ENCODE assay signal across 13 cellular contexts in the genomic region with DNA sequence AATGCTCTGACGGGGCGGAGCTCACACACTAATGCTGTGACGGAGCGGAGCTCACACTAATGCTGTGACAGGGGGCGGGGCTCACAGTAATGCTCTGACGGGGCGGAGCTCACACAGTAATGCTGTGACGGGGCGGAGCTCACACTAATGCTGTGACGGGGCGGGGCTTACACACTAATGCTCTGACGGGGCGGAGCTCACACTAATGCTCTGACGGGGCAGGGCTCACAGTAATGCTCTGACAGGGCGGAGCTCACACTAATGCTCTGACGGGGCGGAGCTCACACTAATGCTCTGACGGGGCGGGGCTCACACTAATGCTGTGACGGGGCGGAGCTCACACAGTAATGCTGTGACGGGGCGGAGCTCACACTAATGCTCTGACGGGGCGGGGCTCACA. TPM values are rescaled to one million over a fixed set of nuclear protein-coding genes. Genes with fewer than 3 reads are reported as not detected.
DNase-seq lines count a peak whose midpoint lies in the region; ATAC-seq and TF ChIP-seq lines count a peak whose summit lies in the region.
"Not testable (repeated sequence)": the region's sequence is repeated elsewhere in the genome, so short reads cannot be mapped to it uniquely, and the experiment has no call there.
"Had no signal": no experiment of that assay in that cellular context is flagged by ENCODE, and none has a peak within 500 bp of the region (broad histone marks: within the 10 kb centered on the region; RNA-seq: fewer than 3 reads in every experiment).

No MANE protein-coding gene starts in this region.

- not testable (repeated sequence) for H3K27me3 Mint-ChIP-seq in WTC11 (ENCODE audit: low read depth); brain

- H3K4me3 Mint-ChIP-seq in WTC11, brain: not testable (repeated sequence)

- DNase-seq in WTC11 (ENCODE audit: low spot score), result peak; percentile 3
- DNase-seq in coronary artery (ENCODE audit: low spot score), result peak; percentile 26
- DNase-seq in mesenteric fat pad (ENCODE audit: low spot score), result peak; percentile 4
- peak; percentile 26 for DNase-seq in posterior vena cava (ENCODE audit: low spot score)
- peak; percentile 21 for DNase-seq in upper lobe of right lung

- CTCF ChIA-PET in HEK293 (lab: Yijun Ruan, JAX); WTC11 (lab: Charles Lee): not testable (repeated sequence)

- POLR2A ChIA-PET in HEK293 (lab: Yijun Ruan, JAX), result interaction anchor here (0.7 kb wide), 2 partner anchors 27 to 43 kb away, joined by 4 read pairs; no protein-coding TSS in a partner anchor
- POLR2A ChIA-PET in WTC11 (lab: Charles Lee), result not testable (repeated sequence)

- not testable (repeated sequence) for TF ChIP-seq CTCF in HEK293 (tag by site-specific recombination; IDR thresholded peaks at IDR 0.05); WTC11 (IDR thresholded peaks at IDR 0.05); brain (conservative IDR thresholded peaks at IDR 0.05); coronary artery (IDR thresholded peaks at IDR 0.05); upper lobe of right lung (IDR thresholded peaks at IDR 0.05)

- H3K36me3 ChIP-seq in HEK293 (ENCODE audit: control insufficient read depth in 2 of 2, insufficient read depth in 1 of 2, low read length in 2 of 2); upper lobe of right lung: not testable (repeated sequence)

- H3K27ac Mint-ChIP-seq in WTC11, result not testable (repeated sequence)
- peak overlapping the region in 3 of 5 experiments; percentile 70 to 85 (median 75) for H3K27ac Mint-ChIP-seq in brain

- H3K4me1 Mint-ChIP-seq in WTC11, result not testable (repeated sequence)
- peaks cover 28% of the 10 kb centered on the region for H3K4me1 Mint-ChIP-seq in brain

- not testable (repeated sequence) for H3K27me3 ChIP-seq in upper lobe of right lung

- not testable (repeated sequence) for H3K4me1 ChIP-seq in HEK293 (ENCODE audit: control insufficient read depth, insufficient read depth, low read length); upper lobe of right lung

- H3K4me3 ChIP-seq in HEK293 (ENCODE audit: low read depth, low read length); coronary artery; upper lobe of right lung: not testable (repeated sequence)

- peaks cover 34% of the 10 kb centered on the region for H3K36me3 Mint-ChIP-seq in WTC11
- not testable (repeated sequence) for H3K36me3 Mint-ChIP-seq in brain

- not testable (repeated sequence) for H3K27ac ChIP-seq in HEK293 (ENCODE audit: extremely low read depth, low read depth, low read length); coronary artery; upper lobe of right lung

- not testable (repeated sequence) for ATAC-seq in WTC11, upper lobe of right lung

- intact Hi-C loops in posterior vena cava (cut with DNase I), result loop anchor here in 1 of 2 donors (2.0 to 5.0 kb wide), 2 partner anchors 36 to 1558 kb away; no protein-coding TSS in a partner anchor
- intact Hi-C loops in upper lobe of right lung (cut with DNase I), result not testable (repeated sequence)

- not testable (repeated sequence) for H3K9me3 ChIP-seq in HEK293 (ENCODE audit: control insufficient read depth, insufficient read depth, low read depth, low read length); upper lobe of right lung

- peaks cover 12% of the 10 kb centered on the region for H3K9me3 Mint-ChIP-seq in WTC11
- not testable (repeated sequence) for H3K9me3 Mint-ChIP-seq in brain

TF ChIP-seq in HEK293, 187 proteins besides CTCF, POLR2A, EP300 and RAD21:
- TF ChIP-seq KLF8 (tag by site-specific recombination; IDR thresholded peaks at IDR 0.05), result peak; percentile 72; the same call in 1 of the 2 replicates
- TF ChIP-seq KLF1 (tag by site-specific recombination; IDR thresholded peaks at IDR 0.05), result peak; percentile 75

RNA-seq across cellular contexts. Expression of gene LRRC14B, which starts 26.5 kb away (rescaled TPM):
- total RNA-seq in WTC11 (2021) (0.11 TPM in 1 of 3 replicates, not detected in the others), mesenteric fat pad (not detected), posterior vena cava (not detected), upper lobe of right lung (not detected)
- polyA plus RNA-seq in brain (ENCODE audit: insufficient read depth, low read depth, low replicate concordance), result 0.68 TPM
- total RNA-seq: A673; Caco-2; Calu3; CD8-positive, alpha-beta T cell had no signal
- polyA plus RNA-seq: AG04450, BJ had no signal

RNA-seq across cellular contexts. Expression of gene CCDC127, which starts 53.2 kb away (rescaled TPM):
- 5.3 to 8.4 TPM (median 6.3 TPM) in 3 replicates for total RNA-seq in WTC11 (2021)
- 7.5 TPM for polyA plus RNA-seq in brain (ENCODE audit: insufficient read depth, low read depth, low replicate concordance)
- total RNA-seq in mesenteric fat pad, result 6.5 TPM
- total RNA-seq in posterior vena cava, result 1 to 10 TPM; 5.8 to 6.9 TPM
- total RNA-seq in upper lobe of right lung, result 5.5 TPM

RNA-seq across cellular contexts. Expression of gene SDHA, which starts 53.3 kb away (rescaled TPM):
- 135 to 145 TPM (median 137 TPM) in 3 replicates for total RNA-seq in WTC11 (2021)
- 172 TPM for polyA plus RNA-seq in brain (ENCODE audit: insufficient read depth, low read depth, low replicate concordance)
- 112 TPM for total RNA-seq in mesenteric fat pad
- 10 to 100 TPM; 75.2 to 80.7 TPM for total RNA-seq in posterior vena cava
- 94.0 TPM for total RNA-seq in upper lobe of right lung
